In the genomic region with DNA sequence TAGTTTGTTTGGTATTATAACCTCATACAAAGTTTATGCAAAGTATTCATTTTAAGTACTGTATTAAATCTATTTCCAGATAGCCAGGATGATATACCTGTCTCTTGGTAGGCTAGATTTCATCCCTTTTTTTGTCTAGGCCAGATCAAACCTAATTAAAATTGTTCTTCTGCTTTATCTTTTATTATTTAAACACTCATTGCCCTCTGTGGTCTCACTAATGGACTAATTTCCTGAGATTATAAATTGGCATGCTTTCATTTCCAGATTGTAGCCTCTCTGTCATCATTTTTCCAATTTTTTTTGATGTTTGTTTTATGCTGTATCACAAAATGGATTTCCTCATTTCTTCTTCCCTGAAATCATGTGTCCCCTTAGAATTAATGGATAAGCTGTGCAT, we compare ENCODE assay signal across 2 cellular contexts.
A peak's percentile ranks its signal among the peaks of the same experiment; 100 is the strongest.
TF ChIP-seq lines count a peak whose summit lies in the region.

No MANE protein-coding gene starts in this region.

TF ChIP-seq in SK-N-SH treated with all-trans-retinoic acid at 6 μM for 48 hours, 23 proteins besides CTCF, POLR2A, EP300 and RAD21:
- TF ChIP-seq, protein P1, sequence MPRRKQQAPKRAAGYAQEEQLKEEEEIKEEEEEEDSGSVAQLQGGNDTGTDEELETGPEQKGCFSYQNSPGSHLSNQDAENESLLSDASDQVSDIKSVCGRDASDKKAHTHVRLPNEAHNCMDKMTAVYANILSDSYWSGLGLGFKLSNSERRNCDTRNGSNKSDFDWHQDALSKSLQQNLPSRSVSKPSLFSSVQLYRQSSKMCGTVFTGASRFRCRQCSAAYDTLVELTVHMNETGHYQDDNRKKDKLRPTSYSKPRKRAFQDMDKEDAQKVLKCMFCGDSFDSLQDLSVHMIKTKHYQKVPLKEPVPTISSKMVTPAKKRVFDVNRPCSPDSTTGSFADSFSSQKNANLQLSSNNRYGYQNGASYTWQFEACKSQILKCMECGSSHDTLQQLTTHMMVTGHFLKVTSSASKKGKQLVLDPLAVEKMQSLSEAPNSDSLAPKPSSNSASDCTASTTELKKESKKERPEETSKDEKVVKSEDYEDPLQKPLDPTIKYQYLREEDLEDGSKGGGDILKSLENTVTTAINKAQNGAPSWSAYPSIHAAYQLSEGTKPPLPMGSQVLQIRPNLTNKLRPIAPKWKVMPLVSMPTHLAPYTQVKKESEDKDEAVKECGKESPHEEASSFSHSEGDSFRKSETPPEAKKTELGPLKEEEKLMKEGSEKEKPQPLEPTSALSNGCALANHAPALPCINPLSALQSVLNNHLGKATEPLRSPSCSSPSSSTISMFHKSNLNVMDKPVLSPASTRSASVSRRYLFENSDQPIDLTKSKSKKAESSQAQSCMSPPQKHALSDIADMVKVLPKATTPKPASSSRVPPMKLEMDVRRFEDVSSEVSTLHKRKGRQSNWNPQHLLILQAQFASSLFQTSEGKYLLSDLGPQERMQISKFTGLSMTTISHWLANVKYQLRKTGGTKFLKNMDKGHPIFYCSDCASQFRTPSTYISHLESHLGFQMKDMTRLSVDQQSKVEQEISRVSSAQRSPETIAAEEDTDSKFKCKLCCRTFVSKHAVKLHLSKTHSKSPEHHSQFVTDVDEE (CRISPR knock-in tag; IDR thresholded peaks at IDR 0.05): no peak
- TF ChIP-seq ZNF70 (CRISPR knock-in tag; IDR thresholded peaks at IDR 0.05): no peak
- no peak for TF ChIP-seq SNAI2 (CRISPR knock-in tag; IDR thresholded peaks at IDR 0.05)
- TF ChIP-seq TCF4 (CRISPR knock-in tag; IDR thresholded peaks at IDR 0.05; ENCODE audit: borderline replicate concordance): no peak
- peak; percentile 98 for TF ChIP-seq ISL1 (CRISPR knock-in tag; IDR thresholded peaks at IDR 0.05)
- TF ChIP-seq, protein P2, sequence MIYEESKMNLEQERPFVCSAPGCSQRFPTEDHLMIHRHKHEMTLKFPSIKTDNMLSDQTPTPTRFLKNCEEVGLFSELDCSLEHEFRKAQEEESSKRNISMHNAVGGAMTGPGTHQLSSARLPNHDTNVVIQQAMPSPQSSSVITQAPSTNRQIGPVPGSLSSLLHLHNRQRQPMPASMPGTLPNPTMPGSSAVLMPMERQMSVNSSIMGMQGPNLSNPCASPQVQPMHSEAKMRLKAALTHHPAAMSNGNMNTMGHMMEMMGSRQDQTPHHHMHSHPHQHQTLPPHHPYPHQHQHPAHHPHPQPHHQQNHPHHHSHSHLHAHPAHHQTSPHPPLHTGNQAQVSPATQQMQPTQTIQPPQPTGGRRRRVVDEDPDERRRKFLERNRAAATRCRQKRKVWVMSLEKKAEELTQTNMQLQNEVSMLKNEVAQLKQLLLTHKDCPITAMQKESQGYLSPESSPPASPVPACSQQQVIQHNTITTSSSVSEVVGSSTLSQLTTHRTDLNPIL (CRISPR knock-in tag; IDR thresholded peaks at IDR 0.05; ENCODE audit: low read depth): 0 out of 2 replicates have a peak, but pooled peaks have one; percentile 43

TF ChIP-seq in SK-N-SH, 30 proteins besides CTCF, POLR2A, EP300 and RAD21 (continued from another document):
- TF ChIP-seq, protein P3, sequence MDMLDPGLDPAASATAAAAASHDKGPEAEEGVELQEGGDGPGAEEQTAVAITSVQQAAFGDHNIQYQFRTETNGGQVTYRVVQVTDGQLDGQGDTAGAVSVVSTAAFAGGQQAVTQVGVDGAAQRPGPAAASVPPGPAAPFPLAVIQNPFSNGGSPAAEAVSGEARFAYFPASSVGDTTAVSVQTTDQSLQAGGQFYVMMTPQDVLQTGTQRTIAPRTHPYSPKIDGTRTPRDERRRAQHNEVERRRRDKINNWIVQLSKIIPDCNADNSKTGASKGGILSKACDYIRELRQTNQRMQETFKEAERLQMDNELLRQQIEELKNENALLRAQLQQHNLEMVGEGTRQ (IDR thresholded peaks at IDR 0.05; ENCODE audit: borderline replicate concordance, low read depth, low read length): no peak
- TF ChIP-seq GABPA (IDR thresholded peaks at IDR 0.05; ENCODE audit: low read depth) (no peak), NRF1 (IDR thresholded peaks at IDR 0.05; ENCODE audit: low read depth, low read length) (no peak), ELF1 (IDR thresholded peaks at IDR 0.05) (no peak), FOSL2 (IDR thresholded peaks at IDR 0.05; ENCODE audit: borderline replicate concordance, low read depth) (no peak), TEAD4 (IDR thresholded peaks at IDR 0.05; ENCODE audit: borderline replicate concordance, insufficient read depth) (no peak), RXRA (IDR thresholded peaks at IDR 0.05; ENCODE audit: borderline replicate concordance, low read depth) (no peak), FOXM1 (IDR thresholded peaks at IDR 0.05; ENCODE audit: low read depth) (no peak), TCF12 (IDR thresholded peaks at IDR 0.05) (no peak), JUND (IDR thresholded peaks at IDR 0.05) (no peak), TAF1 (IDR thresholded peaks at IDR 0.05; ENCODE audit: borderline replicate concordance, low read depth, low read length) (no peak)
- TF ChIP-seq, protein P4, sequence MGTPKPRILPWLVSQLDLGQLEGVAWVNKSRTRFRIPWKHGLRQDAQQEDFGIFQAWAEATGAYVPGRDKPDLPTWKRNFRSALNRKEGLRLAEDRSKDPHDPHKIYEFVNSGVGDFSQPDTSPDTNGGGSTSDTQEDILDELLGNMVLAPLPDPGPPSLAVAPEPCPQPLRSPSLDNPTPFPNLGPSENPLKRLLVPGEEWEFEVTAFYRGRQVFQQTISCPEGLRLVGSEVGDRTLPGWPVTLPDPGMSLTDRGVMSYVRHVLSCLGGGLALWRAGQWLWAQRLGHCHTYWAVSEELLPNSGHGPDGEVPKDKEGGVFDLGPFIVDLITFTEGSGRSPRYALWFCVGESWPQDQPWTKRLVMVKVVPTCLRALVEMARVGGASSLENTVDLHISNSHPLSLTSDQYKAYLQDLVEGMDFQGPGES (IDR thresholded peaks at IDR 0.05; ENCODE audit: low read depth, low read length): no peak
- TF ChIP-seq, protein P5, sequence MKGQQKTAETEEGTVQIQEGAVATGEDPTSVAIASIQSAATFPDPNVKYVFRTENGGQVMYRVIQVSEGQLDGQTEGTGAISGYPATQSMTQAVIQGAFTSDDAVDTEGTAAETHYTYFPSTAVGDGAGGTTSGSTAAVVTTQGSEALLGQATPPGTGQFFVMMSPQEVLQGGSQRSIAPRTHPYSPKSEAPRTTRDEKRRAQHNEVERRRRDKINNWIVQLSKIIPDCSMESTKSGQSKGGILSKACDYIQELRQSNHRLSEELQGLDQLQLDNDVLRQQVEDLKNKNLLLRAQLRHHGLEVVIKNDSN (IDR thresholded peaks at IDR 0.05; ENCODE audit: borderline replicate concordance, low read depth): no peak
TF ChIP-seq in SK-N-SH: peak in this region for 0.
